23 cellular contexts compared by ENCODE assay signal in the genomic region with DNA sequence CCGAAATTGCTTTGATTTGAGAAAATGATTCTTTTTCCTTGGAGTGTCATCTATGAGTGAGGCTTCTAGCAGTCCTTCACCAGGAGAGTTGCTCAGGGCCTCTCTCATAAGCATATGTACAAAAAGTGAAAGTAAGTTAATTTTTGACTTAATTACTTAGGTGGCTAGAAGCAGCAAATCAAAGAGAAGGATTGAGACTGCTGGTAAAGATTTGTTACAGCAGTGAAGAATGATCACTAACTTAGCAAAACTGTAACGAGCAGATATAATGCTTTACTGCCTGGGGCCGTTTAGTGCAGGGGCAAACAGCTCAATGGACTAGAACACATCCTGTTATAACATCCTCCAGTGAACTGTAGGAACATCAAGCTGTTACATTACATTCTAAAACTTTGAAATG.
DNase-seq lines count a peak whose midpoint lies in the region; ATAC-seq and TF ChIP-seq lines count a peak whose summit lies in the region.
"Had no signal": no experiment of that assay in that cellular context is flagged by ENCODE, and none has a peak within 500 bp of the region (broad histone marks: within the 10 kb centered on the region; RNA-seq: fewer than 3 reads in every experiment).

No MANE protein-coding gene starts in this region.

- no peaks in the 10 kb centered on the region for H4K20me1 ChIP-seq in GM23248 (ENCODE audit: insufficient read depth)

- no peaks in the 10 kb centered on the region for H3K79me2 ChIP-seq in GM23248 (ENCODE audit: insufficient read depth)

- H3K9ac ChIP-seq in GM23248, result no peak overlapping the region

- H3K4me2 ChIP-seq in GM23248 (ENCODE audit: unreplicated experiment), result no peak overlapping the region
- H3K4me2 ChIP-seq: PC-9 had no signal

- H3K27ac ChIP-seq in RWPE2 (ENCODE audit: poor library complexity, severe bottlenecking), result peak overlapping the region; percentile 82
- no peak overlapping the region for H3K27ac ChIP-seq in GM23248
- H3K27ac ChIP-seq: PC-9, vagina had no signal

- no peak for TF ChIP-seq CTCF in RWPE2 (IDR thresholded peaks at IDR 0.05; ENCODE audit: poor library complexity, severe bottlenecking)

- no peaks in the 10 kb centered on the region for H3K36me3 ChIP-seq in RWPE2 (ENCODE audit: low read depth)
- H3K36me3 ChIP-seq in GM23248 (ENCODE audit: low read depth), result peaks cover 17% of the 10 kb centered on the region; the same call in 1 of the 2 replicates

- ATAC-seq in GM19025 (IDR thresholded peaks at IDR 0.05; ENCODE audit: low read depth, unreplicated experiment) (peak; percentile 48), HG02981 (IDR thresholded peaks at IDR 0.05; ENCODE audit: unreplicated experiment) (peak; percentile 66), RWPE2 (ENCODE audit: low read depth) (no peak), HG03280 (IDR thresholded peaks at IDR 0.05; ENCODE audit: unreplicated experiment) (no peak)

- 84 to 86% methylated on average over 3 of the region's 3 CpGs for WGBS in GM23248 (ENCODE audit: low coverage in 1 of 2, low lambda C conversion rate in 2 of 2, missing lambda C conversion rate in 2 of 2), 2 experiments

- DNase-seq in Caki2 (ENCODE audit: low read depth) (peak; percentile 8), RWPE2 (ENCODE audit: low spot score) (no peak), NOMO-1 treated with dmso at 0.1 percent for 144 hours (lab: John Stamatoyannopoulos, UW; ENCODE audit: unreplicated experiment) (no peak), NCI-H226 (no peak), GM23248 (no peak)
- DNase-seq: activated CD4-positive, alpha-beta T cell treated with anti-CD3 and anti-CD28 coated beads for 1 hour; activated CD8-positive, alpha-beta memory T cell treated with anti-CD3 and anti-CD28 coated beads, Interleukin-2, amount 50 U/mL, for 48 hours; activated naive CD4-positive, alpha-beta T cell treated with Interleukin-2 at 50 U/mL for 16 hours; aorta; CD4-positive, alpha-beta memory T cell; DMS79 treated with DMSO at 0.1 percent for 48 hours; effector CD8-positive, alpha-beta T cell; H7; head of caudate nucleus; immature natural killer cell; naive B cell; NCI-H1694; PC-9; stimulated activated CD4-positive, alpha-beta T cell treated with anti-CD3 and anti-CD28 coated beads, Interleukin-4, amount 100 ng/mL, for 1 hour had no signal

- H3K27me3 ChIP-seq in RWPE2 (ENCODE audit: insufficient read depth, poor library complexity, severe bottlenecking) (no peaks in the 10 kb centered on the region), GM23248 (replicated peaks; ENCODE audit: insufficient read depth) (no peaks in the 10 kb centered on the region)
- H3K27me3 ChIP-seq: vagina had no signal

- H3K4me1 ChIP-seq in RWPE2 (ENCODE audit: insufficient read depth, poor library complexity, severe bottlenecking) (peaks cover 39% of the 10 kb centered on the region), GM23248 (ENCODE audit: insufficient read depth) (no peaks in the 10 kb centered on the region)
- H3K4me1 ChIP-seq: vagina had no signal

- no peaks in the 10 kb centered on the region for H3K9me2 ChIP-seq in GM23248 (ENCODE audit: insufficient read depth)

- H3K9me3 ChIP-seq in RWPE2 (ENCODE audit: severe bottlenecking) (no peaks in the 10 kb centered on the region), GM23248 (ENCODE audit: low read depth) (no peaks in the 10 kb centered on the region)
- H3K9me3 ChIP-seq: vagina had no signal

- in situ Hi-C loops in Caki2 (cut with HindIII; ENCODE audit: low pct_unique_long_range_greater_than_20kb, low sequenced_read_pairs), result no loop called here
- in situ Hi-C loops in GM23248 (cut with MboI), result no loop called here

- no peak overlapping the region for H2AFZ ChIP-seq in GM23248
- H2AFZ ChIP-seq: PC-9 had no signal

- no peak overlapping the region for H3K4me3 ChIP-seq in RWPE2 (ENCODE audit: severe bottlenecking)
- H3K4me3 ChIP-seq in GM23248, result no peak overlapping the region
- H3K4me3 ChIP-seq: PC-9, vagina had no signal

- H3F3A ChIP-seq in GM23248 (ENCODE audit: insufficient read depth), result no peaks in the 10 kb centered on the region

Comparison
In these comparisons a context has a peak if more than half of its experiments do, and no peak if none do; other contexts are left out.
1. ATAC-seq: peak in GM19025 (single experiment) and HG02981 (single experiment); none in RWPE2 (single experiment) and HG03280 (single experiment).